In genomic region chr3:101573449-101574387, GRCh38 we compare ENCODE assay signal across 8 cellular contexts. TPM values are rescaled to one million over a fixed set of nuclear protein-coding genes. Genes with fewer than 3 reads are reported as not detected.
DNase-seq lines count a peak whose midpoint lies in the region; ATAC-seq and TF ChIP-seq lines count a peak whose summit lies in the region.

TSS of gene PCNP (plus strand) at chr3:101574180. CDS start at chr3:101574216, 36 bp downstream.

- H3K27ac ChIP-seq in thoracic aorta = peak within 1 kb of the TSS; percentile 91 to 98

- H3K9me3 ChIP-seq in thoracic aorta = no peaks in the 10 kb centered on the region

- peaks cover 5% of the 10 kb centered on the region for H3K36me3 ChIP-seq in thoracic aorta

- H3K36me3 Mint-ChIP-seq in activated naive CD4-positive, alpha-beta T cell treated with anti-CD3 and anti-CD28 coated beads, Interleukin-2, amount 50 U/mL, for 72 hours = peaks cover 24 to 25% of the 10 kb centered on the region in 2 donors

- DNase-seq in NCI-H1048 (lab: John Stamatoyannopoulos, UW) = peak; percentile 98
- peak; percentile 98 to 99 for DNase-seq in activated naive CD4-positive, alpha-beta T cell treated with anti-CD3 and anti-CD28 coated beads, Interleukin-2, amount 50 U/mL, for 72 hours (ENCODE audit: low spot score in 2 of 2)
- DNase-seq in glomerular endothelial cell (ENCODE audit: extremely low read depth, low read depth, low spot score) = peak; percentile 98
- peak; percentile 96 for DNase-seq in omental fat pad (ENCODE audit: low spot score)
- peak; percentile 97 for DNase-seq in thoracic aorta (ENCODE audit: low spot score)

- TF ChIP-seq CTCF in omental fat pad (IDR thresholded peaks at IDR 0.05) = peak in 2 of 3 donors; percentile 81 to 88
- TF ChIP-seq CTCF in thoracic aorta (IDR thresholded peaks at IDR 0.05) = peak; percentile 83

- H3K27me3 ChIP-seq in thoracic aorta (replicated peaks; ENCODE audit: insufficient read depth) = no peaks in the 10 kb centered on the region

- ATAC-seq in HG02571 (IDR thresholded peaks at IDR 0.05; ENCODE audit: unreplicated experiment) = peak; percentile 88
- peak; percentile 93 for ATAC-seq in SK-N-SH treated with all-trans-retinoic acid at 6 μM for 48 hours
- peak; percentile 88 to 89 for ATAC-seq in activated naive CD4-positive, alpha-beta T cell treated with anti-CD3 and anti-CD28 coated beads, Interleukin-2, amount 50 U/mL, for 72 hours
- ATAC-seq in omental fat pad (ENCODE audit: low FRiP score) = peak; percentile 97
- peak; percentile 99 for ATAC-seq in thoracic aorta (ENCODE audit: insufficient number of reproducible peaks, low FRiP score, low read depth)

- H3K4me1 ChIP-seq in thoracic aorta (ENCODE audit: control insufficient read depth in 1 of 2, low read depth in 2 of 2) = peaks cover 26 to 42% of the 10 kb centered on the region in 2 donors

- H3K27ac Mint-ChIP-seq in activated naive CD4-positive, alpha-beta T cell treated with anti-CD3 and anti-CD28 coated beads, Interleukin-2, amount 50 U/mL, for 72 hours = peak within 1 kb of the TSS; percentile 95 to 97

- no peaks in the 10 kb centered on the region for H3K9me3 Mint-ChIP-seq in activated naive CD4-positive, alpha-beta T cell treated with anti-CD3 and anti-CD28 coated beads, Interleukin-2, amount 50 U/mL, for 72 hours

- H3K4me3 ChIP-seq in GM08714 (ENCODE audit: low read length) (peak within 1 kb of the TSS; percentile 89), thoracic aorta (peak within 1 kb of the TSS; percentile 98)

TF ChIP-seq in SK-N-SH treated with all-trans-retinoic acid at 6 μM for 48 hours, 23 proteins besides CTCF, POLR2A, EP300 and RAD21:
- no peak for TF ChIP-seq CSRNP3 (CRISPR knock-in tag; IDR thresholded peaks at IDR 0.05)
- TF ChIP-seq ZNF8 (CRISPR knock-in tag; IDR thresholded peaks at IDR 0.05) = no peak
- 0 out of 2 replicates have a peak, but pooled peaks have one; percentile 16 for TF ChIP-seq ZFP3 (CRISPR knock-in tag; IDR thresholded peaks at IDR 0.05)
- no peak for TF ChIP-seq ZFP30 (CRISPR knock-in tag; IDR thresholded peaks at IDR 0.05)
- no peak for TF ChIP-seq BACH2 (CRISPR knock-in tag; IDR thresholded peaks at IDR 0.05; ENCODE audit: borderline replicate concordance)
- no peak for TF ChIP-seq ZNF70 (CRISPR knock-in tag; IDR thresholded peaks at IDR 0.05)
- TF ChIP-seq RARB (CRISPR knock-in tag; IDR thresholded peaks at IDR 0.05) = no peak

RNA-seq across cellular contexts. Expression of gene PCNP, which starts in this region (rescaled TPM):
- 100 to 1,000 TPM; 199 to 209 TPM for total RNA-seq in activated naive CD4-positive, alpha-beta T cell treated with anti-CD3 and anti-CD28 coated beads, Interleukin-2, amount 50 U/mL, for 72 hours
- total RNA-seq in glomerular endothelial cell = 59.4 and 71.0 TPM in 2 replicates
- total RNA-seq in omental fat pad = 10 to 100 TPM; 62.6 to 97.9 (median 77.1) TPM
- total RNA-seq in thoracic aorta = 100 to 1,000 TPM in 1 of 2 donors, 10 to 100 TPM in 1; 78.9 to 131 TPM

Comparison
In these comparisons a context has a peak if more than half of its experiments do, and no peak if none do; other contexts are left out.
1. Peak in every context shown above with its lines: DNase-seq, ATAC-seq, H3K4me3 ChIP-seq and H3K27ac ChIP-seq.